In genomic region chr3:58325525-58325992, GRCh38 we compare ENCODE assay signal across 13 cellular contexts. TPM values are rescaled to one million over a fixed set of nuclear protein-coding genes. Genes with fewer than 3 reads are reported as not detected.
DNase-seq lines count a peak whose midpoint lies in the region; ATAC-seq and TF ChIP-seq lines count a peak whose summit lies in the region.
"Had no signal": no experiment of that assay in that cellular context is flagged by ENCODE, and none has a peak within 500 bp of the region (broad histone marks: within the 10 kb centered on the region; RNA-seq: fewer than 3 reads in every experiment).

No MANE protein-coding gene starts in this region.

- peak overlapping the region in 1 of 11 experiments; percentile 5; a peak in 1 of 22 replicates for H3K9ac ChIP-seq in BLaER1 treated with 17β-estradiol and CSF1 and Interleukin-3, amounts not matched to agents 10 nM and 100 nM

- H4K20me1 ChIP-seq in BLaER1 treated with 17β-estradiol and CSF1 and Interleukin-3, amounts not matched to agents 10 nM and 100 nM, result peaks cover 0 to 17% (median 9%) of the 10 kb centered on the region in 11 experiments; a peak in 12 of 22 replicates

- no peaks in the 10 kb centered on the region for H3K9me3 ChIP-seq in BLaER1 treated with 17β-estradiol and CSF1 and Interleukin-3, amounts not matched to agents 10 nM and 100 nM (replicated peaks in 1 of 11)
- H3K9me3 ChIP-seq: MG63, testis had no signal

- peaks cover 43% of the 10 kb centered on the region for H3K4me1 Mint-ChIP-seq in nephron progenitor cell

- H3K4me1 ChIP-seq in BLaER1 treated with 17β-estradiol and CSF1 and Interleukin-3, amounts not matched to agents 10 nM and 100 nM, result peaks cover 14 to 30% (median 26%) of the 10 kb centered on the region in 10 experiments

- peak overlapping the region; percentile 15 to 66 (median 47) for H3K4me2 ChIP-seq in BLaER1 treated with 17β-estradiol and CSF1 and Interleukin-3, amounts not matched to agents 10 nM and 100 nM

- peak overlapping the region; percentile 30 for H3K4me3 Mint-ChIP-seq in nephron progenitor cell

- peaks cover 7% of the 10 kb centered on the region for H3K27me3 Mint-ChIP-seq in nephron progenitor cell (ENCODE audit: low read depth, poor library complexity)

- H3K27ac ChIP-seq in BLaER1 treated with 17β-estradiol and CSF1 and Interleukin-3, amounts not matched to agents 10 nM and 100 nM, result peak overlapping the region in 9 of 11 experiments; percentile 0 to 52 (median 24); a peak in 9 of 22 replicates
- peak overlapping the region in 30 of 59 donors; percentile 1 to 79 (median 26) for H3K27ac ChIP-seq in dorsolateral prefrontal cortex
- H3K27ac ChIP-seq: testis had no signal

- peak overlapping the region; percentile 95 for H3K27ac Mint-ChIP-seq in nephron progenitor cell

- peaks cover 0 to 24% (median 10%) of the 10 kb centered on the region in 11 experiments; a peak in 11 of 22 replicates for H3K36me3 ChIP-seq in BLaER1 treated with 17β-estradiol and CSF1 and Interleukin-3, amounts not matched to agents 10 nM and 100 nM
- H3K36me3 ChIP-seq: MG63 had no signal

- no peak for TF ChIP-seq CTCF in dorsolateral prefrontal cortex (IDR thresholded peaks at IDR 0.05 in 54 of 56, conservative IDR thresholded peaks at IDR 0.05 in 2 of 56; ENCODE audit: low read depth in 1 of 56, partially characterized antibody in 56 of 56)
- TF ChIP-seq CTCF in nephron progenitor cell (IDR thresholded peaks at IDR 0.05), result no peak

- no peaks in the 10 kb centered on the region for H3K36me3 Mint-ChIP-seq in nephron progenitor cell (ENCODE audit: low read depth)

- H3K4me3 ChIP-seq in BLaER1 treated with 17β-estradiol and CSF1 and Interleukin-3, amounts not matched to agents 10 nM and 100 nM, result no peak overlapping the region
- H3K4me3 ChIP-seq in dorsolateral prefrontal cortex, result no peak overlapping the region
- H3K4me3 ChIP-seq: MG63, testis had no signal

- H3K27me3 ChIP-seq in BLaER1 treated with 17β-estradiol and CSF1 and Interleukin-3, amounts not matched to agents 10 nM and 100 nM, result no peaks in the 10 kb centered on the region
- H3K27me3 ChIP-seq in dorsolateral prefrontal cortex, result no peaks in the 10 kb centered on the region
- H3K27me3 ChIP-seq: MG63, testis had no signal

- no peaks in the 10 kb centered on the region for H3K9me3 Mint-ChIP-seq in nephron progenitor cell

- POLR2A ChIA-PET in HEK293T (lab: Yijun Ruan, JAX), result interaction anchor here (1.0 kb wide), 1 partner anchor 8 kb away, joined by 4 read pairs; no protein-coding TSS in a partner anchor

- intact Hi-C loops in dorsolateral prefrontal cortex (cut with DNase I), result loop anchor here in 1 of 2 donors (5.0 kb wide), 1 partner anchor 107 kb away; the partner anchor contains the start of gene PDHB

- DNase-seq in M059J (ENCODE audit: low read depth) (peak; percentile 24), dorsolateral prefrontal cortex (no peak), nephron progenitor cell (no peak), HUDEP-2 (lab: John Stamatoyannopoulos, UW; ENCODE audit: unreplicated experiment in 76 of 76) (no peak), HEK293T (ENCODE audit: extremely low spot score) (no peak)
- DNase-seq: activated gamma-delta T cell treated with Interleukin-2 at 50 U/mL for 16 hours, Calu3, left cardiac atrium, MG63, testis had no signal

- CTCF ChIA-PET in HEK293T (lab: Yijun Ruan, JAX), result interaction anchor here (0.7 kb wide), 1 partner anchor 73 kb away, joined by 3 read pairs; no protein-coding TSS in a partner anchor

- ATAC-seq in GM21360 (IDR thresholded peaks at IDR 0.05; ENCODE audit: unreplicated experiment) (no peak), GM21576 (IDR thresholded peaks at IDR 0.05; ENCODE audit: unreplicated experiment) (no peak)

TF ChIP-seq in HEK293T, 16 proteins besides CTCF, POLR2A, EP300 and RAD21:
- TF ChIP-seq FOXK2 (IDR thresholded peaks at IDR 0.05) (no peak), LEF1 (IDR thresholded peaks at IDR 0.05; ENCODE audit: borderline replicate concordance) (no peak), TARDBP (IDR thresholded peaks at IDR 0.05) (no peak), ELF4 (IDR thresholded peaks at IDR 0.05) (no peak), NFRKB (IDR thresholded peaks at IDR 0.05) (no peak), CTBP1 (IDR thresholded peaks at IDR 0.05; ENCODE audit: borderline replicate concordance) (no peak), PKNOX1 (IDR thresholded peaks at IDR 0.05) (no peak), FOXM1 (IDR thresholded peaks at IDR 0.05; ENCODE audit: borderline replicate concordance) (no peak), ZNF384 (IDR thresholded peaks at IDR 0.05) (no peak), ARNT (IDR thresholded peaks at IDR 0.05) (no peak), SP1 (IDR thresholded peaks at IDR 0.05) (no peak), SUZ12 (IDR thresholded peaks at IDR 0.05) (no peak), L3MBTL2 (conservative IDR thresholded peaks at IDR 0.05) (no peak), HDGF (IDR thresholded peaks at IDR 0.05; ENCODE audit: borderline replicate concordance) (no peak), FOXA1 (IDR thresholded peaks at IDR 0.05) (no peak), BHLHE40 (IDR thresholded peaks at IDR 0.05; ENCODE audit: borderline replicate concordance) (no peak)

RNA-seq across cellular contexts. Expression of gene PXK, which starts 7.1 kb away (rescaled TPM):
- total RNA-seq in M059J (2014; rRNA removed; shearing (Covaris generic)), result 27.1 and 32.2 TPM in 2 replicates
- 100 to 1,000 TPM in 86 of 120 experiments, 10 to 100 TPM in 34; 55.2 to 497 (median 130) TPM for total RNA-seq in dorsolateral prefrontal cortex

RNA-seq across cellular contexts. Expression of gene HTD2, which starts 19.2 kb away (rescaled TPM):
- 10.4 and 10.6 TPM in 2 replicates for total RNA-seq in M059J (2014; rRNA removed; shearing (Covaris generic))
- total RNA-seq in dorsolateral prefrontal cortex, result 10 to 100 TPM in 85 of 120 experiments, 1 to 10 TPM in 35; 5.0 to 23.1 (median 11.3) TPM

RNA-seq across cellular contexts. Expression of gene RPP14, which starts 19.5 kb away (rescaled TPM):
- 12.2 and 14.6 TPM in 2 replicates for total RNA-seq in M059J (2014; rRNA removed; shearing (Covaris generic))
- total RNA-seq in dorsolateral prefrontal cortex, result 10 to 100 TPM; 10.7 to 30.0 (median 19.1) TPM
